8 cellular contexts compared by ENCODE assay signal in the genomic region with DNA sequence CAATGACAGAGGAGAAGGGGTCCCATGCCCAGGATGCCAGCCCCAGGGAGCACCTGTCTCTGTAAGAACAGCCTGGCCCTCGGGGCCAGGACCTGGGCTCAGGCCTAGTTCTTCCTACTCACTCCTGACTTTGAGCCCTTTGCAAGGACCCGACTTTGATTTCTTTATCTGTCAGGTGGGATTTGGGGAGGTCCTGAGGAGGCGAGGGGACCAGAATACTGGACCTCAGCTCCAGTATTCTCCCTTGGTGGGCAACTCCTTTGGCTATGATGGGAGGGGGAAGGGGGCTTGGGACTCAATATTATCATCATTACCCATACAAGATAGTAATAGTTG. TPM values are rescaled to one million over a fixed set of nuclear protein-coding genes. Genes with fewer than 3 reads are reported as not detected.
DNase-seq lines count a peak whose midpoint lies in the region; ATAC-seq, FAIRE-seq and TF ChIP-seq lines count a peak whose summit lies in the region.

No MANE protein-coding gene starts in this region.

- peak overlapping the region; percentile 78 for H2AFZ ChIP-seq in astrocyte (ENCODE audit: low read depth, low read length)

- ATAC-seq in activated T-cell treated with anti-CD3 and anti-CD28 coated beads, Interleukin-2, amount 50 U/mL, for 4 hours: no peak
- ATAC-seq in lower lobe of right lung: no peak

- peak overlapping the region; percentile 58 for H3K9ac ChIP-seq in astrocyte (ENCODE audit: low read length)

- H3K9me3 ChIP-seq in astrocyte (ENCODE audit: insufficient read depth, low read depth, low read length) (no peaks in the 10 kb centered on the region), lower lobe of right lung (no peaks in the 10 kb centered on the region)

- H3K4me1 Mint-ChIP-seq in activated T-cell treated with anti-CD3 and anti-CD28 coated beads, Interleukin-2, amount 50 U/mL, for 4 hours (ENCODE audit: low read depth): peaks cover 28% of the 10 kb centered on the region
- peaks cover 3% of the 10 kb centered on the region for H3K4me1 Mint-ChIP-seq in astrocyte (ENCODE audit: low read depth, unreplicated experiment)
- peaks cover 24% of the 10 kb centered on the region for H3K4me1 Mint-ChIP-seq in type B pancreatic cell (ENCODE audit: unreplicated experiment)

- DNase-seq in activated T-cell treated with anti-CD3 and anti-CD28 coated beads, Interleukin-2, amount 50 U/mL, for 4 hours: no peak
- no peak for DNase-seq in activated T-cell treated with anti-CD3 and anti-CD28 coated beads for 4 hours
- DNase-seq in astrocyte (ENCODE audit: low read depth): no peak
- DNase-seq in lower lobe of right lung: no peak
- DNase-seq in type B pancreatic cell (ENCODE audit: extremely low spot score, unreplicated experiment): no peak
- no peak for DNase-seq in MV-4-11 (lab: John Stamatoyannopoulos, UW)
- no peak for DNase-seq in occipital lobe (lab: John Stamatoyannopoulos, UW)
- DNase-seq in DMS79 treated with DMSO at 0.1 percent for 48 hours (lab: John Stamatoyannopoulos, UW): no peak

- no peak for TF ChIP-seq CTCF in astrocyte (IDR thresholded peaks at IDR 0.05; ENCODE audit: insufficient read depth, low read depth, low read length)
- TF ChIP-seq CTCF in lower lobe of right lung (IDR thresholded peaks at IDR 0.05): no peak
- no peak for TF ChIP-seq CTCF in type B pancreatic cell (conservative IDR thresholded peaks at IDR 0.05)

- no peaks in the 10 kb centered on the region for H3K9me3 Mint-ChIP-seq in activated T-cell treated with anti-CD3 and anti-CD28 coated beads, Interleukin-2, amount 50 U/mL, for 4 hours
- peaks cover 4% of the 10 kb centered on the region for H3K9me3 Mint-ChIP-seq in astrocyte (ENCODE audit: unreplicated experiment)
- no peaks in the 10 kb centered on the region for H3K9me3 Mint-ChIP-seq in type B pancreatic cell

- intact Hi-C loops in lower lobe of right lung (cut with DNase I): no loop called here

- H3K27me3 ChIP-seq in astrocyte (ENCODE audit: insufficient read depth, low read length): peaks cover 6% of the 10 kb centered on the region
- no peaks in the 10 kb centered on the region for H3K27me3 ChIP-seq in lower lobe of right lung (ENCODE audit: low read depth)

- peak overlapping the region; percentile 66 for H3K4me3 Mint-ChIP-seq in activated T-cell treated with anti-CD3 and anti-CD28 coated beads, Interleukin-2, amount 50 U/mL, for 4 hours
- peak overlapping the region; percentile 69 for H3K4me3 Mint-ChIP-seq in astrocyte (ENCODE audit: unreplicated experiment)
- H3K4me3 Mint-ChIP-seq in type B pancreatic cell: peak overlapping the region; percentile 68

- H3K27ac Mint-ChIP-seq in astrocyte (ENCODE audit: unreplicated experiment) (no peak overlapping the region), type B pancreatic cell (no peak overlapping the region)

- no peaks in the 10 kb centered on the region for H3K79me2 ChIP-seq in astrocyte (ENCODE audit: insufficient read depth, low read length)

- H3K36me3 ChIP-seq in astrocyte (ENCODE audit: insufficient read depth, low read length) (no peaks in the 10 kb centered on the region), lower lobe of right lung (no peaks in the 10 kb centered on the region)

- peak overlapping the region; percentile 90 for H3K4me2 ChIP-seq in astrocyte (ENCODE audit: low read length)

- FAIRE-seq in astrocyte (lab: Jason Lieb, UNC): no peak

- H3K36me3 Mint-ChIP-seq in activated T-cell treated with anti-CD3 and anti-CD28 coated beads, Interleukin-2, amount 50 U/mL, for 4 hours (ENCODE audit: insufficient read depth): no peaks in the 10 kb centered on the region
- H3K36me3 Mint-ChIP-seq in astrocyte (ENCODE audit: low read depth, unreplicated experiment): no peaks in the 10 kb centered on the region
- H3K36me3 Mint-ChIP-seq in type B pancreatic cell: no peaks in the 10 kb centered on the region

- no peaks in the 10 kb centered on the region for H4K20me1 ChIP-seq in astrocyte (ENCODE audit: insufficient read depth, low read length)

- H3K4me3 ChIP-seq in astrocyte (ENCODE audit: insufficient read depth, low read depth, low read length) (peak overlapping the region; percentile 60), lower lobe of right lung (peak overlapping the region; percentile 53)

- H3K27ac ChIP-seq in astrocyte (ENCODE audit: low read depth, low read length): no peak overlapping the region
- peak overlapping the region; percentile 61 for H3K27ac ChIP-seq in lower lobe of right lung

- H3K4me1 ChIP-seq in astrocyte (ENCODE audit: insufficient read depth, low read length) (peaks cover 7% of the 10 kb centered on the region), lower lobe of right lung (peaks cover 26% of the 10 kb centered on the region)

- H3K27me3 Mint-ChIP-seq in activated T-cell treated with anti-CD3 and anti-CD28 coated beads, Interleukin-2, amount 50 U/mL, for 4 hours (ENCODE audit: low read depth): no peaks in the 10 kb centered on the region
- peaks cover 46% of the 10 kb centered on the region for H3K27me3 Mint-ChIP-seq in astrocyte (ENCODE audit: low read depth, unreplicated experiment)
- peaks cover 12% of the 10 kb centered on the region for H3K27me3 Mint-ChIP-seq in type B pancreatic cell

RNA-seq across cellular contexts. Expression of gene KCNQ4, which starts 18.1 kb away (rescaled TPM):
- under 1 TPM; 0.24 to 0.56 (median 0.24) TPM for total RNA-seq in activated T-cell treated with anti-CD3 and anti-CD28 coated beads, Interleukin-2, amount 50 U/mL, for 4 hours
- 0.89 and 1.5 TPM in 2 replicates for total RNA-seq in astrocyte
- 0.89 TPM for total RNA-seq in lower lobe of right lung
- total RNA-seq in type B pancreatic cell (ENCODE audit: low replicate concordance): 0.85 and 1.1 TPM in 2 replicates
- 1.7 TPM for total RNA-seq in occipital lobe
